In the genomic region with DNA sequence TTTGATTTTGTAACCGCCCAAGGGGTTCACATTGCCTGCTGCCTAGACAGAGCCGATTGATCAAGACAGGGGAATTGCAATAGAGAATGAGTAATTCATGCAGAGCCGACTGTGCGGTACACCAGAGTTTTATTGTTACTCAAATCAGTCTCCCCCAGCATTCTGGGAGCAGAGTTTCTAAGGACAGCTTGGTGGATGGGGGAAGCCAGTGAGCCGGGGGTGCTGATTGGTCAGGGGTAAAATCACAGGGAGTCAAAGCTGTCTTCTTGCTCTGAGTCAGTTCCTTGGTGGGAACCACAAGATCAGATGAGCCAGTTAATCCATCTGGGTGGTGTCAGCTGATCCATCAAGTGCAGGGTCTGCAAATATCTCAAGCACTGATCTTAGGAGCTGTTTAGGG, we compare ENCODE assay signal across 12 cellular contexts.
DNase-seq lines count a peak whose midpoint lies in the region; ATAC-seq and TF ChIP-seq lines count a peak whose summit lies in the region.
"Had no signal": no experiment of that assay in that cellular context is flagged by ENCODE, and none has a peak within 500 bp of the region (broad histone marks: within the 10 kb centered on the region; RNA-seq: fewer than 3 reads in every experiment).

No MANE protein-coding gene starts in this region.

- ATAC-seq in HG02870 (IDR thresholded peaks at IDR 0.05; ENCODE audit: unreplicated experiment), result peak; percentile 85
- ATAC-seq in HG03039 (IDR thresholded peaks at IDR 0.05; ENCODE audit: unreplicated experiment), result no peak
- ATAC-seq: naive thymus-derived CD4-positive, alpha-beta T cell had no signal

- TF ChIP-seq CTCF in cardiac fibroblast (IDR thresholded peaks at IDR 0.05; ENCODE audit: low read depth, low read length), result no peak

- peak; percentile 37 for DNase-seq in activated CD4-positive, CD25-positive, alpha-beta regulatory T cell treated with anti-CD3 and anti-CD28 coated beads, Interleukin-2, amount 50 U/mL, for 72 hours
- DNase-seq in cardiac fibroblast (ENCODE audit: low read depth in 2 of 2), result peak; percentile 18 to 22
- peak; percentile 36 to 67 for DNase-seq in stimulated activated CD8-positive, alpha-beta memory T cell treated with anti-CD3 and anti-CD28 coated beads, Interleukin-2, amount 100 ng/mL, for 48 hours (ENCODE audit: low read depth in 2 of 2)
- no peak for DNase-seq in globus pallidus (ENCODE audit: low spot score)
- no peak for DNase-seq in SIG-M5 treated with dmso at 0.1 percent for 504 hours (lab: John Stamatoyannopoulos, UW; ENCODE audit: unreplicated experiment)
- DNase-seq: colonic mucosa, DMS53, NCI-H2029 treated with DMSO at 0.1 percent for 48 hours, RPMI8226 had no signal

- H3K4me3 ChIP-seq in cardiac fibroblast (replicated peaks in 1 of 2; ENCODE audit: low read depth in 2 of 2, low read length in 2 of 2), result no peak overlapping the region
- H3K4me3 ChIP-seq: colonic mucosa had no signal

Comparison
In these comparisons a context has a peak if more than half of its experiments do, and no peak if none do; other contexts are left out.
1. DNase-seq: peak in activated CD4-positive, CD25-positive, alpha-beta regulatory T cell treated with anti-CD3 and anti-CD28 coated beads, Interleukin-2, amount 50 U/mL, for 72 hours (single experiment), cardiac fibroblast (2 of 2) and stimulated activated CD8-positive, alpha-beta memory T cell treated with anti-CD3 and anti-CD28 coated beads, Interleukin-2, amount 100 ng/mL, for 48 hours (2 of 2); none in globus pallidus (single experiment) and SIG-M5 treated with dmso at 0.1 percent for 504 hours (single experiment).